In the genomic region with DNA sequence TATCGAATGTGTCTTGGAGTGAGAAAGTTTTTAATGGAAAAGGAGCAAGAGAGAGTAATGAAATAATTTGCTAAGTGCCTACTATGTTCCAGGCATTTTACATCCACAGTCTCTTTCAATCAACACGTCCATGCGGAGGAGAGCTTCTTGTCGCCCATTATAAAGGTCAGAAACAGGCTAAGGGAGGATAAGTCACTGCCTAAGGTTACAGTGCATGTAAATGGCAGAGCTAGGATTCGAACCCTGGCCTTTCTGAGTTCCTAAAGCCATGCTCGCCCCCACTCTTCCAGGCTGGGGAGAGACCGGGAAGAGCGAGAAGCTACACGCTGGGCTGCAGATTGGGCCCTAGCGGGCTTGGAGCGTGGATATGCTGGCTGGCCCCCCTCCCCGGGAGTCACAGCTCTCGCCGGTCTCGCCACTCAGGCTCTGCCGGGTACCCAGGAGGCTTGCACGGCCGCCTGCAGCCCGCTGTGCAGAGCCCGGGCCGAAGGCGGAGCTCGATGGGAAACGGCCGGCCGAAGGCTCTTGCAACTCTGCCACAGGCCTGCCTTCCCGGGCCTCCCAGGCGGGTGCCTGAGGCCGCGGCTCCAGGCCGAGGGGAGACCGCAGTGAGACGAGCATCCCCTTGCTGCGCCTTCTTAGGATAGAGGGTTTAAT, we compare ENCODE assay signal across 9 cellular contexts. TPM values are rescaled to one million over a fixed set of nuclear protein-coding genes. Genes with fewer than 3 reads are reported as not detected.
DNase-seq lines count a peak whose midpoint lies in the region; ATAC-seq lines count a peak whose summit lies in the region.
"Had no signal": no experiment of that assay in that cellular context is flagged by ENCODE, and none has a peak within 500 bp of the region (broad histone marks: within the 10 kb centered on the region; RNA-seq: fewer than 3 reads in every experiment).

No MANE protein-coding gene starts in this region.

- peak overlapping the region; percentile 62 for H3K9ac ChIP-seq in skeletal muscle satellite cell (ENCODE audit: low read depth, low read length)

- H3K9me3 ChIP-seq in skeletal muscle satellite cell (replicated peaks; ENCODE audit: low read length) = no peaks in the 10 kb centered on the region

- peak; percentile 43 for DNase-seq in NCI-H2196 (lab: John Stamatoyannopoulos, UW; ENCODE audit: unreplicated experiment)
- no peak for DNase-seq in NCI-H2196 treated with DMSO at 0.1 percent for 48 hours (lab: John Stamatoyannopoulos, UW; ENCODE audit: unreplicated experiment)
- peak; percentile 34 for DNase-seq in NCI-H774 (lab: John Stamatoyannopoulos, UW)
- DNase-seq in glomerular visceral epithelial cell (ENCODE audit: extremely low spot score) = peak; percentile 24
- no peak for DNase-seq in pons (ENCODE audit: low spot score)
- no peak for DNase-seq in stimulated activated naive CD8-positive, alpha-beta T cell treated with anti-CD3 and anti-CD28 coated beads, Interleukin-15, Interleukin-2, amounts not matched to agents 100 U/mL and 50 U/mL, for 24 hours
- DNase-seq: COR-L47 had no signal

- H3K36me3 ChIP-seq in skeletal muscle satellite cell (ENCODE audit: insufficient read depth, low read length) = no peaks in the 10 kb centered on the region

- ATAC-seq in HG02885 (IDR thresholded peaks at IDR 0.05; ENCODE audit: poor library complexity, unreplicated experiment) = no peak
- ATAC-seq in stimulated activated naive CD8-positive, alpha-beta T cell treated with anti-CD3 and anti-CD28 coated beads, Interleukin-15, Interleukin-2, amounts not matched to agents 100 U/mL and 50 U/mL, for 24 hours = no peak

- peak overlapping the region; percentile 92 for H3K4me2 ChIP-seq in skeletal muscle satellite cell (ENCODE audit: low read length)

- H3K27me3 ChIP-seq in skeletal muscle satellite cell (ENCODE audit: control insufficient read depth, insufficient read depth, low read length) = peaks cover 50% of the 10 kb centered on the region

- H3K4me1 ChIP-seq in skeletal muscle satellite cell (ENCODE audit: control insufficient read depth, insufficient read depth, low read length) = peaks cover 27% of the 10 kb centered on the region

- peak overlapping the region; percentile 80 for H3K4me3 ChIP-seq in skeletal muscle satellite cell (ENCODE audit: low read length)

RNA-seq across cellular contexts. Expression of gene LHX2, which starts 0.8 kb away (rescaled TPM):
- not detected in 2 replicates for total RNA-seq in skeletal muscle satellite cell (2012; rRNA removed)

Comparison
In these comparisons a context has a peak if more than half of its experiments do, and no peak if none do; other contexts are left out.
1. DNase-seq: peak in NCI-H2196 (single experiment), NCI-H774 (single experiment) and glomerular visceral epithelial cell (single experiment); none in NCI-H2196 treated with DMSO at 0.1 percent for 48 hours (single experiment), pons (single experiment) and stimulated activated naive CD8-positive, alpha-beta T cell treated with anti-CD3 and anti-CD28 coated beads, Interleukin-15, Interleukin-2, amounts not matched to agents 100 U/mL and 50 U/mL, for 24 hours (single experiment).